ENCODE assay signal across 15 cellular contexts in genomic region chr12:110750784-110751461, GRCh38. TPM values are rescaled to one million over a fixed set of nuclear protein-coding genes. Genes with fewer than 3 reads are reported as not detected.
DNase-seq lines count a peak whose midpoint lies in the region; ATAC-seq, FAIRE-seq and TF ChIP-seq lines count a peak whose summit lies in the region.
"Had no signal": no experiment of that assay in that cellular context is flagged by ENCODE, and none has a peak within 500 bp of the region (broad histone marks: within the 10 kb centered on the region; RNA-seq: fewer than 3 reads in every experiment).

No MANE protein-coding gene starts in this region.

- H3K9me3 ChIP-seq in mucosa of descending colon = no peaks in the 10 kb centered on the region
- no peaks in the 10 kb centered on the region for H3K9me3 ChIP-seq in transverse colon

- DNase-seq in H54 (ENCODE audit: insufficient read length, low spot score) = no peak
- DNase-seq in astrocyte of the cerebellum (ENCODE audit: low read depth) = peak; percentile 18
- DNase-seq in mucosa of descending colon = no peak
- DNase-seq in transverse colon = no peak
- no peak for DNase-seq in stimulated activated CD4-positive, alpha-beta T cell treated with anti-CD3 and anti-CD28 coated beads, Interleukin-4, amount 100 ng/mL, for 24 hours
- DNase-seq in DMS79 (lab: John Stamatoyannopoulos, UW) = no peak
- DNase-seq: activated gamma-delta T cell treated with Interleukin-2 at 50 U/mL for 16 hours; brain microvascular endothelial cell; DMS79 treated with DMSO at 0.1 percent for 48 hours; NCI-H1092; NK-92 treated with Interleukin-12 subunit alpha and Interleukin-12 subunit beta, amount 100 ng/mL, for 24 hours; posterior cingulate gyrus; T-helper 2 cell had no signal

- H3K27me3 ChIP-seq in transverse colon = no peaks in the 10 kb centered on the region
- H3K27me3 ChIP-seq: brain microvascular endothelial cell had no signal

- no peak overlapping the region for H3K4me3 ChIP-seq in astrocyte of the cerebellum (ENCODE audit: low read depth, low read length)
- H3K4me3 ChIP-seq in mucosa of descending colon = no peak overlapping the region
- H3K4me3 ChIP-seq in transverse colon = no peak overlapping the region

- intact Hi-C loops in mucosa of descending colon (cut with DNase I, micrococcal nuclease) = no loop called here
- intact Hi-C loops in transverse colon (cut with DNase I; ENCODE audit: low total_unique reads) = no loop called here

- TF ChIP-seq CTCF in astrocyte of the cerebellum (IDR thresholded peaks at IDR 0.05; ENCODE audit: low read depth, low read length, missing control alignments) (no peak), mucosa of descending colon (IDR thresholded peaks at IDR 0.05) (no peak), transverse colon (IDR thresholded peaks at IDR 0.05) (no peak)

- TF ChIP-seq POLR2A in H54 (IDR thresholded peaks at IDR 0.05; ENCODE audit: low read depth, low read length) (no peak), transverse colon (IDR thresholded peaks at IDR 0.05) (no peak)

- H3K36me3 ChIP-seq in mucosa of descending colon (ENCODE audit: low read depth) (no peaks in the 10 kb centered on the region), transverse colon (no peaks in the 10 kb centered on the region)
- H3K36me3 ChIP-seq: brain microvascular endothelial cell had no signal

- peak; percentile 23 for FAIRE-seq in H54 (lab: Jason Lieb, UNC)
- FAIRE-seq: H1 had no signal

- H3K4me1 ChIP-seq in mucosa of descending colon (ENCODE audit: low read depth) (no peaks in the 10 kb centered on the region), transverse colon (no peaks in the 10 kb centered on the region)

- no peak for TF ChIP-seq EP300 in transverse colon (IDR thresholded peaks at IDR 0.05; ENCODE audit: low read depth)

- ATAC-seq in mucosa of descending colon (peak; percentile 39), GM18870 (IDR thresholded peaks at IDR 0.05; ENCODE audit: unreplicated experiment) (no peak)

- 79 to 86% methylated on average over 5 to 13 of the region's 13 CpGs for WGBS in transverse colon (ENCODE audit: low coverage in 1 of 2), 2 donors

- peak overlapping the region; percentile 44 to 65 (median 58) for H3K27ac ChIP-seq in transverse colon
- H3K27ac ChIP-seq: brain microvascular endothelial cell had no signal

- in situ Hi-C loops in astrocyte of the cerebellum (cut with HindIII; ENCODE audit: low sequenced_read_pairs) (no loop called here), transverse colon (cut with MboI; ENCODE audit: low pct_ligation_motif_present in 1 of 4, low pct_unique_long_range_greater_than_20kb in 1 of 4, low sequenced_read_pairs in 3 of 4) (no loop called here)

RNA-seq across cellular contexts. Expression of gene PPP1CC, which starts 8.2 kb away (rescaled TPM):
- total RNA-seq in mucosa of descending colon (100 to 1,000 TPM; 145 to 171 (median 161) TPM), transverse colon (100 to 1,000 TPM; 156 to 759 (median 244) TPM)
